ENCODE assay signal across 15 cellular contexts in the genomic region with DNA sequence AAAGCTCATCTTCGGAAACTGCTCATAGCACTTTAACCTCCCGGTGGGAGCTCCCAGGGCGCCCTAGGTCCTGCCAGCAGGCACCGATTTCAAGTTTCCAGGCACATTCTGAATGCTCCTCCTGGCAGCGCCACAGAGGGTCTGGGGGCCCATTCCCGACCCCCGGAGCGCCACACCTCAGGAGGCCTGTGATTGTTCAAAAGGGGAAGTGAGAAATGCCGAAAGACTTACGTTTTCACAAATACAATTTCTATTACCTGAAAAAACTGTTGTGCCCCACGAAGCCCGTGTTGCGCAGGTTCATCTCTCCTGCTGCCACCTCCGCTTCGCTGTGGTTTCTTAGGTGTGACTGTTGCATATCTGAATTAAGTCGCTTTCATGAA. TPM values are rescaled to one million over a fixed set of nuclear protein-coding genes. Genes with fewer than 3 reads are reported as not detected.
"Had no signal": no experiment of that assay in that cellular context is flagged by ENCODE, and none has a peak within 500 bp of the region (broad histone marks: within the 10 kb centered on the region; RNA-seq: fewer than 3 reads in every experiment).

No MANE protein-coding gene starts in this region.

- H3K36me3 Mint-ChIP-seq: activated naive CD8-positive, alpha-beta T cell; naive B cell had no signal

- H3K27ac Mint-ChIP-seq: activated CD4-positive, alpha-beta T cell treated with anti-CD3 and anti-CD28 coated beads, Interleukin-2, amount 10 ng/mL, durations not matched to agents 7 days and 5 days; activated naive CD8-positive, alpha-beta T cell; effector memory CD8-positive, alpha-beta T cell; naive B cell; stimulated activated naive CD8-positive, alpha-beta T cell treated with anti-CD3 and anti-CD28 coated beads, Interleukin-15, amount 100 ng/mL, for 72 hours; T-helper 17 cell had no signal

- H3K4me3 ChIP-seq: upper lobe of right lung had no signal

- H3K4me1 Mint-ChIP-seq: activated CD4-positive, alpha-beta T cell treated with anti-CD3 and anti-CD28 coated beads, Interleukin-2, amount 10 ng/mL, durations not matched to agents 7 days and 5 days; stimulated activated naive CD8-positive, alpha-beta T cell treated with anti-CD3 and anti-CD28 coated beads, Interleukin-15, amount 100 ng/mL, for 72 hours had no signal

- H3K9me3 Mint-ChIP-seq: activated CD4-positive, alpha-beta T cell treated with anti-CD3 and anti-CD28 coated beads, Interleukin-2, amount 10 ng/mL, durations not matched to agents 7 days and 5 days; effector memory CD8-positive, alpha-beta T cell; stimulated activated naive CD8-positive, alpha-beta T cell treated with anti-CD3 and anti-CD28 coated beads, Interleukin-15, amount 100 ng/mL, for 72 hours had no signal

- DNase-seq: effector memory CD8-positive, alpha-beta T cell; naive B cell; stimulated activated naive CD8-positive, alpha-beta T cell treated with anti-CD3 and anti-CD28 coated beads, Interleukin-15, amount 100 ng/mL, for 72 hours; T-helper 17 cell; upper lobe of right lung had no signal

- H3K4me1 ChIP-seq: upper lobe of right lung had no signal

- H3K9me3 ChIP-seq: upper lobe of right lung had no signal

- ATAC-seq: effector memory CD8-positive, alpha-beta T cell; stimulated activated naive CD8-positive, alpha-beta T cell treated with anti-CD3 and anti-CD28 coated beads, Interleukin-15, amount 100 ng/mL, for 72 hours had no signal

- H3K36me3 ChIP-seq: brain microvascular endothelial cell, upper lobe of right lung had no signal

- H3K27ac ChIP-seq: brain microvascular endothelial cell, epithelial cell of prostate, upper lobe of right lung had no signal

- H3K4me3 Mint-ChIP-seq: activated CD4-positive, alpha-beta T cell treated with anti-CD3 and anti-CD28 coated beads, Interleukin-2, amount 10 ng/mL, durations not matched to agents 7 days and 5 days; activated naive CD8-positive, alpha-beta T cell; effector memory CD8-positive, alpha-beta T cell; stimulated activated naive CD8-positive, alpha-beta T cell treated with anti-CD3 and anti-CD28 coated beads, Interleukin-15, amount 100 ng/mL, for 72 hours; T-helper 17 cell had no signal

RNA-seq across cellular contexts. Expression of gene MYT1, which starts 2.0 kb away (rescaled TPM):
- total RNA-seq: activated CD4-positive, alpha-beta T cell treated with anti-CD3 and anti-CD28 coated beads, Interleukin-2, amount 10 ng/mL, durations not matched to agents 7 days and 5 days; fibroblast of lung; posterior vena cava; sciatic nerve; T-helper 17 cell had no signal
- polyA plus RNA-seq: fibroblast of lung had no signal

RNA-seq across cellular contexts. Expression of gene NPBWR2, which starts 54.9 kb away (rescaled TPM):
- total RNA-seq: activated CD4-positive, alpha-beta T cell treated with anti-CD3 and anti-CD28 coated beads, Interleukin-2, amount 10 ng/mL, durations not matched to agents 7 days and 5 days; fibroblast of lung; left colon; lung microvascular endothelial cell; posterior vena cava; sciatic nerve; T-helper 17 cell; temporal lobe; upper lobe of right lung had no signal
- polyA plus RNA-seq: fibroblast of lung had no signal
